In genomic region chr9:79166005-79166404, GRCh38 we compare ENCODE assay signal across 16 cellular contexts.
A peak's percentile ranks its signal among the peaks of the same experiment; 100 is the strongest.
DNase-seq lines count a peak whose midpoint lies in the region; ATAC-seq, FAIRE-seq and TF ChIP-seq lines count a peak whose summit lies in the region.
"Had no signal": no experiment of that assay in that cellular context is flagged by ENCODE, and none has a peak within 500 bp of the region (broad histone marks: within the 10 kb centered on the region; RNA-seq: fewer than 3 reads in every experiment).

No MANE protein-coding gene starts in this region.

- H3K27ac ChIP-seq in A549 (no peak overlapping the region), keratinocyte (ENCODE audit: control insufficient read depth, insufficient read depth, low read length) (no peak overlapping the region), dorsolateral prefrontal cortex (no peak overlapping the region)
- H3K27ac ChIP-seq: testis had no signal

- intact Hi-C loops in dorsolateral prefrontal cortex (cut with DNase I): no loop called here

- H3K36me3 ChIP-seq in adipocyte (ENCODE audit: control insufficient read depth, insufficient read depth, low read length, severe bottlenecking): no peaks in the 10 kb centered on the region
- no peaks in the 10 kb centered on the region for H3K36me3 ChIP-seq in keratinocyte (ENCODE audit: control insufficient read depth in 2 of 2, extremely low read depth in 1 of 2, insufficient read depth in 2 of 2, low read length in 2 of 2)

- dilution Hi-C loops in keratinocyte (cut with MboI; ENCODE audit: extremely low pct_ligation_motif_present, low sequenced_read_pairs): no loop called here

- H3K79me2 ChIP-seq in keratinocyte (ENCODE audit: control insufficient read depth, insufficient read depth, low read length): no peaks in the 10 kb centered on the region

- DNase-seq in A549 (ENCODE audit: low read depth in 1 of 2, low spot score in 1 of 2) (peak in 1 of 2 experiments; percentile 32), H54 (ENCODE audit: insufficient read length, low spot score) (no peak), adipocyte (ENCODE audit: low read depth) (peak; percentile 76), keratinocyte (ENCODE audit: low read depth, low spot score) (no peak), GM19240 (ENCODE audit: insufficient read length, low spot score) (no peak), dorsolateral prefrontal cortex (no peak), mesenteric fat pad (ENCODE audit: low spot score) (no peak)
- DNase-seq: activated CD8-positive, alpha-beta T cell treated with anti-CD3 and anti-CD28 coated beads for 36 hours; GOT3; naive thymus-derived CD8-positive, alpha-beta T cell; NCI-H1105; OCI-M1; stimulated activated CD4-positive, alpha-beta T cell treated with anti-CD3 and anti-CD28 coated beads, Interleukin-1b, Interleukin-23, amount 100 ng/mL, for 48 hours; testis had no signal

- FAIRE-seq in A549 (lab: Jason Lieb, UNC): no peak
- peak; percentile 85 for FAIRE-seq in H54 (lab: Jason Lieb, UNC)
- FAIRE-seq in keratinocyte (lab: Jason Lieb, UNC): peak; percentile 41
- FAIRE-seq: D721Med had no signal

- peaks cover 8% of the 10 kb centered on the region for H3K27me3 ChIP-seq in adipocyte (replicated peaks; ENCODE audit: control insufficient read depth, insufficient read depth, low read length)
- no peaks in the 10 kb centered on the region for H3K27me3 ChIP-seq in keratinocyte (ENCODE audit: control insufficient read depth, extremely low read depth, insufficient read depth, low read length)
- peaks cover 0 to 10% (median 0%) of the 10 kb centered on the region in 45 donors for H3K27me3 ChIP-seq in dorsolateral prefrontal cortex
- H3K27me3 ChIP-seq: testis had no signal

- TF ChIP-seq RAD21 in A549 (conservative IDR thresholded peaks at IDR 0.05 in 1 of 2, IDR thresholded peaks at IDR 0.05 in 1 of 2): no peak

- 20% methylated on average over 3 of the region's 3 CpGs for WGBS in A549 (ENCODE audit: missing lambda C conversion rate)

- ATAC-seq in A549 (no peak), GM19324 (IDR thresholded peaks at IDR 0.05; ENCODE audit: low FRiP score, unreplicated experiment) (no peak)
- ATAC-seq: activated CD8-positive, alpha-beta T cell treated with anti-CD3 and anti-CD28 coated beads for 36 hours; naive thymus-derived CD8-positive, alpha-beta T cell had no signal

- TF ChIP-seq POLR2A in A549 (IDR thresholded peaks at IDR 0.05; ENCODE audit: low read length): no peak
- no peak for TF ChIP-seq POLR2A in H54 (IDR thresholded peaks at IDR 0.05; ENCODE audit: low read depth, low read length)

- H3K4me2 ChIP-seq in A549 (peak overlapping the region; percentile 28), keratinocyte (ENCODE audit: control insufficient read depth, extremely low read depth, insufficient read depth, low read depth, low read length) (no peak overlapping the region)

- no peaks in the 10 kb centered on the region for H4K20me1 ChIP-seq in keratinocyte (ENCODE audit: control insufficient read depth, extremely low read depth, insufficient read depth, low read length)

- H3K4me3 ChIP-seq in A549 (no peak overlapping the region), adipocyte (ENCODE audit: low read length) (no peak overlapping the region), keratinocyte (ENCODE audit: control insufficient read depth in 2 of 3, extremely low read depth in 1 of 3, insufficient read depth in 2 of 3, low read depth in 1 of 3, low read length in 3 of 3) (no peak overlapping the region), dorsolateral prefrontal cortex (no peak overlapping the region)
- H3K4me3 ChIP-seq: testis had no signal

- POLR2A ChIA-PET in A549 (lab: Yijun Ruan, JAX): no interaction called here

- CTCF ChIA-PET in A549 (lab: Yijun Ruan, JAX): interaction anchor here (1.1 kb wide), 1 partner anchor 9 kb away, joined by 3 read pairs; no protein-coding TSS in a partner anchor

- TF ChIP-seq EP300 in A549 (IDR thresholded peaks at IDR 0.05): no peak

- H3K9me3 ChIP-seq in A549 (peaks cover 7% of the 10 kb centered on the region; the same call in 1 of the 3 replicates), adipocyte (ENCODE audit: control insufficient read depth, low read length) (peaks cover 13% of the 10 kb centered on the region), keratinocyte (ENCODE audit: control insufficient read depth, low read depth, low read length) (no peaks in the 10 kb centered on the region)
- H3K9me3 ChIP-seq: testis had no signal

- no peak for TF ChIP-seq CTCF in A549 (IDR thresholded peaks at IDR 0.05)
- TF ChIP-seq CTCF in keratinocyte (optimal IDR thresholded peaks at IDR 0.05 in 1 of 3, IDR thresholded peaks at IDR 0.05 in 1 of 3, conservative IDR thresholded peaks at IDR 0.05 in 1 of 3; ENCODE audit: extremely low read depth in 1 of 3, insufficient read depth in 2 of 3, low read length in 3 of 3): no peak
- TF ChIP-seq CTCF in dorsolateral prefrontal cortex (IDR thresholded peaks at IDR 0.05 in 54 of 56, conservative IDR thresholded peaks at IDR 0.05 in 2 of 56; ENCODE audit: low read depth in 1 of 56, partially characterized antibody in 56 of 56): no peak

- H2AFZ ChIP-seq in keratinocyte (ENCODE audit: control insufficient read depth, low read length): no peak overlapping the region

- no peaks in the 10 kb centered on the region for H3K9me1 ChIP-seq in keratinocyte (ENCODE audit: control insufficient read depth, extremely low read depth, insufficient read depth, low read length)

- H3K9ac ChIP-seq in adipocyte (ENCODE audit: low read length) (no peak overlapping the region), keratinocyte (ENCODE audit: control insufficient read depth, extremely low read depth, insufficient read depth, low read length) (no peak overlapping the region)

- peaks cover 13% of the 10 kb centered on the region; the same call in 2 of the 3 replicates for H3K4me1 ChIP-seq in A549
- H3K4me1 ChIP-seq in adipocyte (ENCODE audit: control insufficient read depth, insufficient read depth, low read length): peaks cover 4% of the 10 kb centered on the region
- peaks cover 13% of the 10 kb centered on the region for H3K4me1 ChIP-seq in keratinocyte (ENCODE audit: control insufficient read depth, extremely low read depth, insufficient read depth, low read length)
- H3K4me1 ChIP-seq: testis had no signal

TF ChIP-seq in A549, 52 proteins besides CTCF, POLR2A, EP300 and RAD21:
- TF ChIP-seq POLR2AphosphoS2 (conservative IDR thresholded peaks at IDR 0.05; ENCODE audit: low read length): no peak
- TF ChIP-seq CEBPB (IDR thresholded peaks at IDR 0.05): peak; percentile 72 to 73; a peak in 3 of 4 replicates
- peak; percentile 75 for TF ChIP-seq GATA3 (IDR thresholded peaks at IDR 0.05; ENCODE audit: borderline replicate concordance)
